Comparison of ENCODE assay signal across 8 cellular contexts in genomic region chr16:74607967-74608356, GRCh38. TPM values are rescaled to one million over a fixed set of nuclear protein-coding genes. Genes with fewer than 3 reads are reported as not detected.
DNase-seq lines count a peak whose midpoint lies in the region; ATAC-seq, FAIRE-seq and TF ChIP-seq lines count a peak whose summit lies in the region.

No MANE protein-coding gene starts in this region.

- H2BK5ac ChIP-seq in H9 (ENCODE audit: insufficient read length, low read length): peak overlapping the region; percentile 25

- no CpG with 5 or more reads among the region's 6 CpGs for WGBS in H9 (ENCODE audit: extremely low coverage, insufficient read length, low lambda C conversion rate)
- WGBS in small intestine, 3 donors: 73 to 92% (median 79%) methylated on average over 6 of the region's 6 CpGs

- H2BK15ac ChIP-seq in H9 (ENCODE audit: low read depth, low read length): no peak overlapping the region

- H3K4me1 ChIP-seq in BLaER1 treated with 17β-estradiol and CSF1 and Interleukin-3, amounts not matched to agents 10 nM and 100 nM: peaks cover 34 to 54% (median 50%) of the 10 kb centered on the region in 10 experiments
- H3K4me1 ChIP-seq in H9 (ENCODE audit: insufficient read depth, low read length): peaks cover 4% of the 10 kb centered on the region; the same call in 1 of the 2 replicates
- H3K4me1 ChIP-seq in small intestine (ENCODE audit: control insufficient read depth in 2 of 2, insufficient read depth in 1 of 2, low read depth in 1 of 2, low read length in 1 of 2): peaks cover 2 to 14% of the 10 kb centered on the region in 2 donors

- H3K4me1 Mint-ChIP-seq in H9 (peaks cover 32 to 37% of the 10 kb centered on the region in 2 experiments), naive B cell (peaks cover 27 to 41% (median 38%) of the 10 kb centered on the region in 3 donors)
- peaks cover 38% of the 10 kb centered on the region for H3K4me1 Mint-ChIP-seq in activated naive CD8-positive, alpha-beta T cell treated with anti-CD3 and anti-CD28 coated beads, Interleukin-2, amount 10 ng/mL, durations not matched to agents 7 days and 5 days

- no peak overlapping the region for H4K91ac ChIP-seq in H9 (ENCODE audit: insufficient read length, low read depth, low read length)

- H3K4me3 ChIP-seq in BLaER1 treated with 17β-estradiol and CSF1 and Interleukin-3, amounts not matched to agents 10 nM and 100 nM: no peak overlapping the region
- H3K4me3 ChIP-seq in small intestine (ENCODE audit: low read depth in 1 of 2, low read length in 2 of 2): no peak overlapping the region

- H3K56ac ChIP-seq in H9 (ENCODE audit: insufficient read length, low read depth, low read length): no peak overlapping the region

- H2BK12ac ChIP-seq in H9 (ENCODE audit: insufficient read length, low read depth, low read length): no peak overlapping the region

- no peak overlapping the region for H4K5ac ChIP-seq in H9 (ENCODE audit: insufficient read length, low read depth, low read length)

- no peaks in the 10 kb centered on the region for H3K79me1 ChIP-seq in H9 (ENCODE audit: insufficient read depth, low read depth, low read length, poor library complexity, severe bottlenecking)

- no peak overlapping the region for H3K23ac ChIP-seq in H9 (ENCODE audit: insufficient read length, low read depth, low read length)

- H3K4me2 ChIP-seq in BLaER1 treated with 17β-estradiol and CSF1 and Interleukin-3, amounts not matched to agents 10 nM and 100 nM: peak overlapping the region; percentile 77 to 96 (median 85)
- H3K4me2 ChIP-seq in H9 (ENCODE audit: insufficient read depth, insufficient read length, low read length): peak overlapping the region; percentile 69

- peaks cover 0 to 4% (median 2%) of the 10 kb centered on the region in 3 experiments; a peak in 4 of 7 replicates for H3K36me3 Mint-ChIP-seq in H9 (ENCODE audit: insufficient read depth in 1 of 3, low read depth in 3 of 3)
- peaks cover 25% of the 10 kb centered on the region for H3K36me3 Mint-ChIP-seq in activated naive CD8-positive, alpha-beta T cell treated with anti-CD3 and anti-CD28 coated beads, Interleukin-2, amount 10 ng/mL, durations not matched to agents 7 days and 5 days
- no peaks in the 10 kb centered on the region for H3K36me3 Mint-ChIP-seq in naive B cell

- no peaks in the 10 kb centered on the region for H3K27me3 ChIP-seq in BLaER1 treated with 17β-estradiol and CSF1 and Interleukin-3, amounts not matched to agents 10 nM and 100 nM
- H3K27me3 ChIP-seq in H9 (ENCODE audit: insufficient read depth, low read length) (no peaks in the 10 kb centered on the region), small intestine (ENCODE audit: control insufficient read depth in 2 of 2, insufficient read depth in 2 of 2, low read length in 2 of 2) (no peaks in the 10 kb centered on the region)

- peak overlapping the region in 6 of 11 experiments; percentile 86 to 95 (median 92); a peak in 8 of 22 replicates for H3K27ac ChIP-seq in BLaER1 treated with 17β-estradiol and CSF1 and Interleukin-3, amounts not matched to agents 10 nM and 100 nM
- peak overlapping the region; percentile 5 for H3K27ac ChIP-seq in H9 (ENCODE audit: insufficient read length, low read depth, low read length)
- H3K27ac ChIP-seq in small intestine (ENCODE audit: low read depth in 1 of 2, low read length in 1 of 2): peak overlapping the region in 1 of 2 donors; percentile 95

- peaks cover 0 to 10% (median 0%) of the 10 kb centered on the region in 11 experiments; a peak in 1 of 22 replicates for H3K9me3 ChIP-seq in BLaER1 treated with 17β-estradiol and CSF1 and Interleukin-3, amounts not matched to agents 10 nM and 100 nM (replicated peaks in 1 of 11)
- H3K9me3 ChIP-seq in H9 (ENCODE audit: control insufficient read depth, low read depth, low read length) (no peaks in the 10 kb centered on the region), small intestine (ENCODE audit: control insufficient read depth, low read depth) (no peaks in the 10 kb centered on the region)

- TF ChIP-seq CTCF in H9 (conservative IDR thresholded peaks at IDR 0.05): no peak

- H2BK20ac ChIP-seq in H9 (ENCODE audit: low read depth, low read length, poor library complexity, severe bottlenecking): no peak overlapping the region

- peaks cover 0 to 5% (median 0%) of the 10 kb centered on the region in 11 experiments; a peak in 4 of 22 replicates for H3K36me3 ChIP-seq in BLaER1 treated with 17β-estradiol and CSF1 and Interleukin-3, amounts not matched to agents 10 nM and 100 nM
- H3K36me3 ChIP-seq in small intestine (ENCODE audit: control insufficient read depth in 2 of 2, insufficient read depth in 2 of 2, low read length in 2 of 2): no peaks in the 10 kb centered on the region

- H3K27me3 Mint-ChIP-seq in H9 (ENCODE audit: low read depth): no peaks in the 10 kb centered on the region
- no peaks in the 10 kb centered on the region for H3K27me3 Mint-ChIP-seq in activated naive CD8-positive, alpha-beta T cell treated with anti-CD3 and anti-CD28 coated beads, Interleukin-2, amount 10 ng/mL, durations not matched to agents 7 days and 5 days
- no peaks in the 10 kb centered on the region for H3K27me3 Mint-ChIP-seq in naive B cell

- peaks cover 16 to 37% (median 27%) of the 10 kb centered on the region in 11 experiments; a peak in 19 of 22 replicates for H4K20me1 ChIP-seq in BLaER1 treated with 17β-estradiol and CSF1 and Interleukin-3, amounts not matched to agents 10 nM and 100 nM
- no peaks in the 10 kb centered on the region for H4K20me1 ChIP-seq in H9 (ENCODE audit: control insufficient read depth, insufficient read depth, insufficient read length)

- peak overlapping the region; percentile 90 to 96 (median 94); a peak in 5 of 7 replicates for H3K27ac Mint-ChIP-seq in H9
- peak overlapping the region; percentile 51 for H3K27ac Mint-ChIP-seq in activated naive CD8-positive, alpha-beta T cell treated with anti-CD3 and anti-CD28 coated beads, Interleukin-2, amount 10 ng/mL, durations not matched to agents 7 days and 5 days
- H3K27ac Mint-ChIP-seq in naive B cell: peak overlapping the region in 1 of 6 donors; percentile 86

- H3T11ph ChIP-seq in H9 (ENCODE audit: low read length): no peak overlapping the region

- POLR2A ChIA-PET in activated naive CD8-positive, alpha-beta T cell treated with anti-CD3 and anti-CD28 coated beads, Interleukin-2, amount 10 ng/mL, durations not matched to agents 7 days and 5 days (lab: Charles Lee): interaction anchor here (1.2 to 2.0 kb wide), 4 partner anchors 34 to 154 kb away, joined by 3 to 19 read pairs (median 8); partner anchors contain the start of genes MLKL and RFWD3

- DNase-seq in H9 (peak; percentile 63), naive B cell (no peak), epidermal melanocyte (ENCODE audit: insufficient read length, low spot score) (no peak), KG1 (lab: John Stamatoyannopoulos, UW) (no peak), small intestine (no peak)
- DNase-seq in activated naive CD8-positive, alpha-beta T cell treated with anti-CD3 and anti-CD28 coated beads, Interleukin-2, amount 10 ng/mL, durations not matched to agents 7 days and 5 days: no peak

- no peak for FAIRE-seq in small intestine (lab: Jason Lieb, UNC)

- no peak overlapping the region for H3K4ac ChIP-seq in H9 (ENCODE audit: low read depth, low read length)

- H3K9me3 Mint-ChIP-seq in H9 (no peaks in the 10 kb centered on the region), naive B cell (peaks cover 0 to 2% (median 0%) of the 10 kb centered on the region in 7 donors)
- H3K9me3 Mint-ChIP-seq in activated naive CD8-positive, alpha-beta T cell treated with anti-CD3 and anti-CD28 coated beads, Interleukin-2, amount 10 ng/mL, durations not matched to agents 7 days and 5 days: no peaks in the 10 kb centered on the region

- H2AK5ac ChIP-seq in H9 (ENCODE audit: insufficient read length, low read length): no peak overlapping the region

- no peak for ATAC-seq in activated naive CD8-positive, alpha-beta T cell treated with anti-CD3 and anti-CD28 coated beads, Interleukin-2, amount 10 ng/mL, durations not matched to agents 7 days and 5 days (ENCODE audit: low read depth)
- ATAC-seq in naive B cell (ENCODE audit: low read depth in 2 of 2): no peak
- ATAC-seq in GM19035 (IDR thresholded peaks at IDR 0.05; ENCODE audit: unreplicated experiment): no peak

- no peak overlapping the region for H4K8ac ChIP-seq in H9 (replicated peaks; ENCODE audit: insufficient read length, low read depth, low read length)

- H3K9ac ChIP-seq in BLaER1 treated with 17β-estradiol and CSF1 and Interleukin-3, amounts not matched to agents 10 nM and 100 nM: peak overlapping the region in 5 of 11 experiments; percentile 93 to 97 (median 96); a peak in 4 of 22 replicates
- H3K9ac ChIP-seq in H9 (ENCODE audit: extremely low read depth, insufficient read length, low read length): no peak overlapping the region

- H3K14ac ChIP-seq in H9 (ENCODE audit: insufficient read depth, low read length): no peak overlapping the region

- peaks cover 8% of the 10 kb centered on the region for H3K23me2 ChIP-seq in H9 (ENCODE audit: insufficient read length, low read depth, low read length, poor library complexity, severe bottlenecking)

- H3K18ac ChIP-seq in H9 (ENCODE audit: insufficient read length, low read depth, low read length): peak overlapping the region; percentile 47

- peaks cover 19% of the 10 kb centered on the region; the same call in 1 of the 2 replicates for H3K79me2 ChIP-seq in H9 (ENCODE audit: insufficient read depth, low read length)

- no peak overlapping the region for H2AFZ ChIP-seq in H9 (ENCODE audit: low read length)

- H2BK120ac ChIP-seq in H9 (ENCODE audit: low read depth, low read length, poor library complexity, severe bottlenecking): no peak overlapping the region

- H3K4me3 Mint-ChIP-seq in H9 (peak overlapping the region; percentile 97 to 98), naive B cell (peak overlapping the region in 7 of 8 donors; percentile 88 to 97 (median 94))
- peak overlapping the region; percentile 89 for H3K4me3 Mint-ChIP-seq in activated naive CD8-positive, alpha-beta T cell treated with anti-CD3 and anti-CD28 coated beads, Interleukin-2, amount 10 ng/mL, durations not matched to agents 7 days and 5 days

RNA-seq across cellular contexts. Expression of gene GLG1, which starts 1.0 kb away (rescaled TPM):
- total RNA-seq in H9 (2021): 133 and 135 TPM in 2 replicates
- total RNA-seq in activated naive CD8-positive, alpha-beta T cell treated with anti-CD3 and anti-CD28 coated beads, Interleukin-2, amount 10 ng/mL, durations not matched to agents 7 days and 5 days: 100 to 1,000 TPM; 118 to 120 TPM
- polyA plus RNA-seq in naive B cell (ENCODE audit: low read depth in 6 of 6) (100 to 1,000 TPM in 1 of 6 donors, 10 to 100 TPM in 5; 71.4 to 112 (median 94.1) TPM), small intestine (10 to 100 TPM; 12.2 to 42.9 (median 13.4) TPM)

RNA-seq across cellular contexts. Expression of gene RFWD3, which starts 58.7 kb away (rescaled TPM):
- total RNA-seq in H9 (2021): 114 and 120 TPM in 2 replicates
- total RNA-seq in activated naive CD8-positive, alpha-beta T cell treated with anti-CD3 and anti-CD28 coated beads, Interleukin-2, amount 10 ng/mL, durations not matched to agents 7 days and 5 days: 100 to 1,000 TPM; 110 to 119 TPM
- polyA plus RNA-seq in naive B cell (ENCODE audit: low read depth in 6 of 6): 10 to 100 TPM; 12.7 to 40.9 (median 23.7) TPM
- polyA plus RNA-seq in small intestine: 10 to 100 TPM in 2 of 3 donors, 1 to 10 TPM in 1; 5.8 to 11.6 (median 10.6) TPM
